ENCODE assay signal across 8 cellular contexts in genomic region chr2:71129114-71129890, GRCh38. TPM values are rescaled to one million over a fixed set of nuclear protein-coding genes. Genes with fewer than 3 reads are reported as not detected.
DNase-seq lines count a peak whose midpoint lies in the region; ATAC-seq, FAIRE-seq and TF ChIP-seq lines count a peak whose summit lies in the region.

No MANE protein-coding gene starts in this region.

- DNase-seq in NAMALWA (ENCODE audit: low spot score): peak; percentile 26
- DNase-seq in psoas muscle: no peak
- DNase-seq in occipital lobe (lab: John Stamatoyannopoulos, UW): no peak
- DNase-seq in GM12891 (ENCODE audit: insufficient read length, low spot score): no peak
- DNase-seq in NCI-H187 treated with DMSO at 0.1 percent for 48 hours (lab: John Stamatoyannopoulos, UW): no peak

- FAIRE-seq in GM12891 (lab: Jason Lieb, UNC): no peak

- TF ChIP-seq CTCF in GM12875 (IDR thresholded peaks at IDR 0.05; ENCODE audit: borderline replicate concordance, insufficient read depth, low read depth, low read length) (no peak), psoas muscle (IDR thresholded peaks at IDR 0.05) (no peak)

- H3K27me3 ChIP-seq in esophagus (ENCODE audit: control insufficient read depth in 1 of 2, insufficient read depth in 2 of 2, low read length in 2 of 2) (no peaks in the 10 kb centered on the region), psoas muscle (ENCODE audit: insufficient read depth in 3 of 3, low read length in 2 of 3) (no peaks in the 10 kb centered on the region)

- WGBS in esophagus, 2 donors: 1 to 2% methylated on average over 17 of the region's 17 CpGs
- WGBS in psoas muscle, 3 donors: 1 to 2% (median 1%) methylated on average over 17 of the region's 17 CpGs

- H3K27ac ChIP-seq in esophagus (ENCODE audit: low read depth in 2 of 2, low read length in 1 of 2) (peak overlapping the region; percentile 97 to 99), psoas muscle (peak overlapping the region; percentile 93)

- H3K36me3 ChIP-seq in esophagus (ENCODE audit: control insufficient read depth in 2 of 2, insufficient read depth in 2 of 2, low read length in 1 of 2): no peaks in the 10 kb centered on the region
- peaks cover 0 to 18% of the 10 kb centered on the region in 2 donors for H3K36me3 ChIP-seq in psoas muscle (ENCODE audit: insufficient read depth in 1 of 2, low read depth in 1 of 2)

- H3K4me1 ChIP-seq in esophagus (ENCODE audit: control insufficient read depth in 2 of 2, insufficient read depth in 2 of 2, low read length in 1 of 2) (peaks cover 0 to 3% of the 10 kb centered on the region in 2 donors), psoas muscle (peaks cover 28% of the 10 kb centered on the region)

- peak overlapping the region; percentile 77 for H3K4me3 ChIP-seq in GM12875 (ENCODE audit: low read depth, low read length)
- H3K4me3 ChIP-seq in esophagus (ENCODE audit: low read depth in 1 of 2, low read length in 2 of 2): peak overlapping the region; percentile 78 to 97
- peak overlapping the region; percentile 95 for H3K4me3 ChIP-seq in psoas muscle

- ATAC-seq in psoas muscle (peak in 2 of 4 donors; percentile 28 to 33), GM19455 (IDR thresholded peaks at IDR 0.05; ENCODE audit: unreplicated experiment) (no peak)

- H3K9me3 ChIP-seq in esophagus (ENCODE audit: control insufficient read depth in 2 of 2, insufficient read depth in 1 of 2, low read depth in 1 of 2, low read length in 1 of 2) (no peaks in the 10 kb centered on the region), psoas muscle (no peaks in the 10 kb centered on the region)

- intact Hi-C loops in psoas muscle (cut with DNase I): loop anchor here in 1 of 2 donors (5.0 kb wide), 1 partner anchor 57 kb away; no protein-coding TSS in a partner anchor

- TF ChIP-seq POLR2A in GM12891 (IDR thresholded peaks at IDR 0.05; ENCODE audit: low read depth, low read length): no peak

TF ChIP-seq in GM12891, 5 proteins besides CTCF, POLR2A, EP300 and RAD21:
- TF ChIP-seq POU2F2 (IDR thresholded peaks at IDR 0.05; ENCODE audit: low read depth, low read length) (no peak), PAX5 (IDR thresholded peaks at IDR 0.05; ENCODE audit: insufficient read depth, low read length, severe bottlenecking) (no peak), TAF1 (IDR thresholded peaks at IDR 0.05; ENCODE audit: low read depth, low read length) (no peak), SPI1 (IDR thresholded peaks at IDR 0.05; ENCODE audit: low read depth, low read length) (no peak), POLR2AphosphoS5 (IDR thresholded peaks at IDR 0.05; ENCODE audit: low read depth, low read length) (no peak)

RNA-seq across cellular contexts. Expression of gene MCEE, which starts 0.7 kb away (rescaled TPM):
- polyA plus RNA-seq in esophagus (10 to 100 TPM; 37.0 to 41.2 TPM), psoas muscle (10 to 100 TPM; 10.9 to 27.4 (median 25.6) TPM)
- total RNA-seq in psoas muscle (10 to 100 TPM; 15.3 to 17.2 (median 15.9) TPM), occipital lobe (10.3 TPM)
- 18.1 TPM for polyA plus RNA-seq in GM12891 (2012; ENCODE audit: low read depth, missing spikeins)

RNA-seq across cellular contexts. Expression of gene MPHOSPH10, which starts 1.1 kb away (rescaled TPM):
- polyA plus RNA-seq in esophagus: 10 to 100 TPM; 29.3 to 40.5 TPM
- total RNA-seq in psoas muscle: 10 to 100 TPM; 32.9 to 53.7 (median 39.5) TPM
- polyA plus RNA-seq in psoas muscle: 10 to 100 TPM; 33.7 to 53.6 (median 43.4) TPM
- total RNA-seq in occipital lobe: 28.9 TPM
- polyA plus RNA-seq in GM12891 (2012; ENCODE audit: low read depth, missing spikeins): 23.3 TPM
